In the genomic region with DNA sequence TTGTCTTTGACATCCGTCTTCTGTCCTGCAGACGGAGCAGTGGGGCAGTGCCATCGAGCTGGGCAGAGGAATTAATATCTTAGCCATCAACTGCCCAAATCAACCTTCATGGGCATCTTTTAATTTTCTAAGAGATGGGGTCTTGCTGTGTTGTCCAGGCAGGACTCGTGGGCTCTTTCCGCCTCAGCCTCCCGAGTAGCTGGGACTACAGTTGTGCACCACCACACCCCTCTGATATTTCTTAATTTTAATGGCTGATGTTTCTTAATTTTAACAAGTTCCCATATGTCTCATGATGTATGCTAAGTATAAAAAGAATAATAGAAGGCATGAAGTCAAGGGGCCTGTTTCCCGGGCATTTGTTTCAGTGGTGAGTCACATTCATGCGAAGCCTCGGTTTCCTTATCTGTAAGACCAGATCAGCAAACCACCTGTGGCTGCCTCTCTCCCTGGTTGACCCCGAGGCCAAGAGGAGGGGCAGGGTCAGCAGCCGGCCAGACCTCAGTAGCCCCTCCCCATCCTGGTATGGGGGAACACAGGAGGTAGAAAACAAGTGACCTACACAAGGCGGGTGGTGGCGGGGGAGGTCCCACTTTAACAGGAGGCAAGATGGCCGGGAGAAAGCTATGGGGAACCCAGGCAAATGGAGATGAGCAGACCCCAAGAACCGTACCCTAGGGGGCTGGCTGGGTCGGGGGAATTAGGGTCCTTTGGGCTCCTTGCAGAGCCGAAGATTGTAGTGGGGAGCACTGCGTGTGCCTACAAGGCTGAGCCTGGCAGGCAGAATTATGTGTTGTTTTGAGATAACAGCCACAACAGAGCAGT, we compare ENCODE assay signal across 27 cellular contexts.
A peak's percentile ranks its signal among the peaks of the same experiment; 100 is the strongest.
DNase-seq lines count a peak whose midpoint lies in the region; ATAC-seq and TF ChIP-seq lines count a peak whose summit lies in the region.
"Had no signal": no experiment of that assay in that cellular context is flagged by ENCODE, and none has a peak within 500 bp of the region (broad histone marks: within the 10 kb centered on the region; RNA-seq: fewer than 3 reads in every experiment).

No MANE protein-coding gene starts in this region.

- H3K4me1 Mint-ChIP-seq in activated T-helper 17 cell treated with anti-CD3 and anti-CD28 coated beads, Interleukin-2, amount 50 U/mL, for 72 hours: no peaks in the 10 kb centered on the region

- H3K27ac Mint-ChIP-seq in activated T-helper 17 cell treated with anti-CD3 and anti-CD28 coated beads, Interleukin-2, amount 50 U/mL, for 72 hours: peak overlapping the region; percentile 37
- H3K27ac Mint-ChIP-seq: activated B cell treated with CpG ODN at 0.5 μM for 24 hours; immature natural killer cell; stimulated activated naive CD8-positive, alpha-beta T cell treated with anti-CD3 and anti-CD28 coated beads, Interleukin-15, Interleukin-2, amounts not matched to agents 100 ng/mL and 50 ng/mL, for 24 hours had no signal

- no peak overlapping the region for H3K4me3 Mint-ChIP-seq in activated T-helper 17 cell treated with anti-CD3 and anti-CD28 coated beads, Interleukin-2, amount 50 U/mL, for 72 hours
- H3K4me3 Mint-ChIP-seq: activated B cell treated with CpG ODN at 0.5 μM for 24 hours; CD4-positive, CD25-positive, alpha-beta regulatory T cell; immature natural killer cell; stimulated activated naive CD8-positive, alpha-beta T cell treated with anti-CD3 and anti-CD28 coated beads, Interleukin-15, Interleukin-2, amounts not matched to agents 100 ng/mL and 50 ng/mL, for 24 hours had no signal

- no peaks in the 10 kb centered on the region for H3K9me3 Mint-ChIP-seq in activated T-helper 17 cell treated with anti-CD3 and anti-CD28 coated beads, Interleukin-2, amount 50 U/mL, for 72 hours
- H3K9me3 Mint-ChIP-seq: activated B cell treated with CpG ODN at 0.5 μM for 24 hours; CD4-positive, CD25-positive, alpha-beta regulatory T cell; immature natural killer cell; stimulated activated naive CD8-positive, alpha-beta T cell treated with anti-CD3 and anti-CD28 coated beads, Interleukin-15, Interleukin-2, amounts not matched to agents 100 ng/mL and 50 ng/mL, for 24 hours had no signal

- H3K27ac ChIP-seq in gastrocnemius medialis (peak overlapping the region; percentile 80 to 91 (median 84)), prostate gland (no peak overlapping the region), osteoblast (ENCODE audit: low read depth, low read length) (no peak overlapping the region), tibial artery (no peak overlapping the region)
- H3K27ac ChIP-seq: breast epithelium, colonic mucosa, neutrophil, thyroid gland had no signal

- peaks cover 64 to 65% of the 10 kb centered on the region in 2 donors for H3K4me1 ChIP-seq in gastrocnemius medialis
- H3K4me1 ChIP-seq in prostate gland (replicated peaks): peaks cover 19% of the 10 kb centered on the region
- peaks cover 23% of the 10 kb centered on the region for H3K4me1 ChIP-seq in osteoblast (ENCODE audit: insufficient read depth, low read length)
- H3K4me1 ChIP-seq in tibial artery: peaks cover 0 to 39% (median 26%) of the 10 kb centered on the region in 4 donors
- H3K4me1 ChIP-seq: breast epithelium, colonic mucosa had no signal

- DNase-seq in NB4 (ENCODE audit: low read depth) (peak; percentile 34), inferior parietal cortex (ENCODE audit: extremely low spot score) (peak; percentile 48), gastrocnemius medialis (no peak), prostate gland (ENCODE audit: low spot score) (no peak), NCI-H2029 (lab: John Stamatoyannopoulos, UW) (no peak), osteoblast (ENCODE audit: insufficient read length, low spot score, missing footprints) (no peak), tibial artery (no peak)
- DNase-seq: activated B cell treated with CpG ODN at 0.5 μM for 24 hours; activated CD4-positive, alpha-beta T cell treated with anti-CD3 and anti-CD28 coated beads, Interleukin-2, amount 50 U/mL, for 48 hours; activated gamma-delta T cell treated with Interleukin-2 at 50 U/mL for 16 hours; activated T-cell treated with anti-CD3 and anti-CD28 coated beads for 4 hours; CD4-positive, CD25-positive, alpha-beta regulatory T cell; colonic mucosa; DMS79; immature natural killer cell; Karpas-422; left ventricle myocardium superior; NCI-H2081; NCI-H446 treated with DMSO at 0.1 percent for 48 hours; NK-92 treated with Interleukin-12 subunit alpha and Interleukin-12 subunit beta, amount 100 ng/mL, for 24 hours; stimulated activated CD4-positive, alpha-beta T cell treated with anti-CD3 and anti-CD28 coated beads, Interleukin-4, amount 100 ng/mL, for 24 hours; T-helper 2 cell; thyroid gland had no signal

- H3K36me3 ChIP-seq in gastrocnemius medialis: no peaks in the 10 kb centered on the region
- H3K36me3 ChIP-seq in prostate gland: no peaks in the 10 kb centered on the region
- no peaks in the 10 kb centered on the region for H3K36me3 ChIP-seq in osteoblast (ENCODE audit: insufficient read depth, low read length)
- H3K36me3 ChIP-seq in tibial artery: no peaks in the 10 kb centered on the region
- H3K36me3 ChIP-seq: breast epithelium, colonic mucosa, thyroid gland had no signal

- H3K79me2 ChIP-seq in osteoblast (ENCODE audit: insufficient read depth, low read length): peaks cover 68% of the 10 kb centered on the region

- H2AFZ ChIP-seq in osteoblast (ENCODE audit: low read length): no peak overlapping the region

- H3K4me2 ChIP-seq in osteoblast (ENCODE audit: insufficient read depth, low read length): no peak overlapping the region

- TF ChIP-seq CTCF in NB4 (IDR thresholded peaks at IDR 0.05; ENCODE audit: low read depth, low read length) (no peak), gastrocnemius medialis (IDR thresholded peaks at IDR 0.05 in 4 of 5, conservative IDR thresholded peaks at IDR 0.05 in 1 of 5) (no peak), prostate gland (IDR thresholded peaks at IDR 0.05) (no peak), osteoblast (IDR thresholded peaks at IDR 0.05; ENCODE audit: extremely low read depth, low read depth, low read length) (no peak), tibial artery (IDR thresholded peaks at IDR 0.05) (no peak)

- H4K20me1 ChIP-seq in osteoblast (ENCODE audit: insufficient read depth, low read length): peaks cover 57% of the 10 kb centered on the region

- H3K27me3 ChIP-seq in gastrocnemius medialis (no peaks in the 10 kb centered on the region), prostate gland (replicated peaks; ENCODE audit: insufficient read depth) (no peaks in the 10 kb centered on the region), osteoblast (ENCODE audit: insufficient read depth, low read length) (no peaks in the 10 kb centered on the region), tibial artery (no peaks in the 10 kb centered on the region)
- H3K27me3 ChIP-seq: breast epithelium, colonic mucosa, neutrophil, thyroid gland had no signal

- ATAC-seq in activated T-helper 17 cell treated with anti-CD3 and anti-CD28 coated beads, Interleukin-2, amount 50 U/mL, for 72 hours (replicated peaks): peak; percentile 63
- no peak for ATAC-seq in gastrocnemius medialis
- ATAC-seq: left ventricle myocardium superior had no signal

- in situ Hi-C loops in gastrocnemius medialis (cut with MboI; ENCODE audit: low sequenced_read_pairs in 4 of 4): no loop called here

- 85% methylated on average over 18 of the region's 18 CpGs for WGBS in prostate gland

- H3K4me3 ChIP-seq in NB4 (ENCODE audit: low read depth, low read length) (no peak overlapping the region), gastrocnemius medialis (no peak overlapping the region), prostate gland (no peak overlapping the region), osteoblast (ENCODE audit: insufficient read depth, low read length) (no peak overlapping the region), tibial artery (no peak overlapping the region)
- H3K4me3 ChIP-seq: breast epithelium, colonic mucosa, thyroid gland had no signal

- no peaks in the 10 kb centered on the region for H3K27me3 Mint-ChIP-seq in activated T-helper 17 cell treated with anti-CD3 and anti-CD28 coated beads, Interleukin-2, amount 50 U/mL, for 72 hours
- H3K27me3 Mint-ChIP-seq: activated B cell treated with CpG ODN at 0.5 μM for 24 hours; CD4-positive, CD25-positive, alpha-beta regulatory T cell; stimulated activated naive CD8-positive, alpha-beta T cell treated with anti-CD3 and anti-CD28 coated beads, Interleukin-15, Interleukin-2, amounts not matched to agents 100 ng/mL and 50 ng/mL, for 24 hours had no signal

- H3K9me3 ChIP-seq in gastrocnemius medialis (no peaks in the 10 kb centered on the region), prostate gland (no peaks in the 10 kb centered on the region), osteoblast (ENCODE audit: low read depth, low read length) (no peaks in the 10 kb centered on the region), tibial artery (no peaks in the 10 kb centered on the region)
- H3K9me3 ChIP-seq: breast epithelium, colonic mucosa, neutrophil, thyroid gland had no signal

- no peaks in the 10 kb centered on the region for H3K36me3 Mint-ChIP-seq in activated T-helper 17 cell treated with anti-CD3 and anti-CD28 coated beads, Interleukin-2, amount 50 U/mL, for 72 hours (ENCODE audit: low read depth)
- H3K36me3 Mint-ChIP-seq: immature natural killer cell had no signal

- no peak for TF ChIP-seq POLR2A in NB4 (IDR thresholded peaks at IDR 0.05; ENCODE audit: extremely low read depth, insufficient read length)
- no peak for TF ChIP-seq POLR2A in gastrocnemius medialis (IDR thresholded peaks at IDR 0.05)
- TF ChIP-seq POLR2A in prostate gland (IDR thresholded peaks at IDR 0.05): no peak

- intact Hi-C loops in gastrocnemius medialis (cut with DNase I; ENCODE audit: low total_unique reads): no loop called here
- intact Hi-C loops in prostate gland (cut with DNase I): no loop called here
- intact Hi-C loops in tibial artery (cut with DNase I; ENCODE audit: low total_unique reads): no loop called here

Comparison
In these comparisons a context has a peak if more than half of its experiments do, and no peak if none do; other contexts are left out.
1. DNase-seq: peak in NB4 (single experiment) and inferior parietal cortex (single experiment); none in gastrocnemius medialis (0 of 2), prostate gland (single experiment), NCI-H2029 (single experiment), osteoblast (single experiment) and tibial artery (0 of 2).
2. H3K27ac ChIP-seq: peak in gastrocnemius medialis (4 of 4); none in prostate gland (0 of 2), osteoblast (single experiment) and tibial artery (0 of 2).